8 cellular contexts compared by ENCODE assay signal in the genomic region with DNA sequence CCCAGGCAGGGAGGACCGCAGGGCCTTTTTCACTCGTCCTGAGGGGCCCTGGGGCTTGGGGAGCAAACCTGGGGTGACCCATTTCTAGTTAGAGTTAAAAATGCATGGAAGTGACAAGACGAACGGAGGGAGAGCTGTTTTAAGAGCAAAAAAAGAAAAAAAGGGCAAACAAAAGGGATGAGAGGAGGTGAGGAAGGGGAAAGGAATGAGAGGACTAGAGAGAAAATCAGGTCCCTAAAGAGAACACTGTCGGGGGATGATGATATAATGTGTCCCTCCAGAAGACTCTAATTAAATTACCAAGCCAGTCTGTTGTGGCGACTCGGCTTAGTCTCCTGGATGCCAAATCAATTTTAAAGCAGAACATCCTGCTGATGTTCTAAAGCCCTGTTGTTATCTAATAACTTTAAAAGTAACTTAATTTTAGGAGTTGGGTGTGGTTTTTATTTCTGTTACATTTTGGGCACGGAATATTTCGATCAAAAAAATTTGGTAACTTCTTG.
DNase-seq lines count a peak whose midpoint lies in the region; TF ChIP-seq lines count a peak whose summit lies in the region.

No MANE protein-coding gene starts in this region.

- no peak for TF ChIP-seq CTCF in WI38 (IDR thresholded peaks at IDR 0.05; ENCODE audit: low read depth, low read length)
- TF ChIP-seq CTCF in GM20000 (IDR thresholded peaks at IDR 0.05; ENCODE audit: extremely low read depth, missing control alignments): no peak

- H3K27me3 ChIP-seq in iPS-15b (ENCODE audit: control insufficient read depth, insufficient read depth, low read length): no peaks in the 10 kb centered on the region
- no peaks in the 10 kb centered on the region for H3K27me3 ChIP-seq in subcutaneous abdominal adipose tissue (ENCODE audit: control insufficient read depth in 5 of 5, insufficient read depth in 4 of 5, low read length in 5 of 5)

- peaks cover 2% of the 10 kb centered on the region for H3K36me3 Mint-ChIP-seq in T-helper 2 cell treated with Interferon-gamma antibody and Interleukin-4, amounts not matched to agents 5 μg/mL and 100 μg/mL, for 36 hours (ENCODE audit: low read depth)

- peak overlapping the region; percentile 93 for H3K4me3 Mint-ChIP-seq in T-helper 2 cell treated with Interferon-gamma antibody and Interleukin-4, amounts not matched to agents 5 μg/mL and 100 μg/mL, for 36 hours

- peaks cover 33% of the 10 kb centered on the region for H3K4me1 Mint-ChIP-seq in T-helper 2 cell treated with Interferon-gamma antibody and Interleukin-4, amounts not matched to agents 5 μg/mL and 100 μg/mL, for 36 hours (ENCODE audit: low read depth)

- no peaks in the 10 kb centered on the region for H3K36me3 ChIP-seq in iPS-15b (ENCODE audit: control insufficient read depth, insufficient read depth, low read length)
- no peaks in the 10 kb centered on the region for H3K36me3 ChIP-seq in subcutaneous abdominal adipose tissue (ENCODE audit: control insufficient read depth in 5 of 5, insufficient read depth in 5 of 5, low read length in 5 of 5)

- no peaks in the 10 kb centered on the region for H3K9me3 Mint-ChIP-seq in T-helper 2 cell treated with Interferon-gamma antibody and Interleukin-4, amounts not matched to agents 5 μg/mL and 100 μg/mL, for 36 hours

- H3K4me1 ChIP-seq in iPS-15b (ENCODE audit: control insufficient read depth, insufficient read depth, low read length) (peaks cover 13% of the 10 kb centered on the region), subcutaneous abdominal adipose tissue (ENCODE audit: control insufficient read depth in 5 of 5, insufficient read depth in 5 of 5, low read length in 5 of 5) (peaks cover 3 to 50% (median 43%) of the 10 kb centered on the region in 5 donors)

- H3K9me3 ChIP-seq in iPS-15b (ENCODE audit: control insufficient read depth, insufficient read depth, low read length): no peaks in the 10 kb centered on the region
- no peaks in the 10 kb centered on the region for H3K9me3 ChIP-seq in subcutaneous abdominal adipose tissue (ENCODE audit: control insufficient read depth in 5 of 5, low read length in 5 of 5)

- H3K27me3 Mint-ChIP-seq in T-helper 2 cell treated with Interferon-gamma antibody and Interleukin-4, amounts not matched to agents 5 μg/mL and 100 μg/mL, for 36 hours (ENCODE audit: low read depth): no peaks in the 10 kb centered on the region

- H3K9ac ChIP-seq in iPS-15b (ENCODE audit: low read depth, low read length) (peak overlapping the region; percentile 93), subcutaneous abdominal adipose tissue (ENCODE audit: low read length in 5 of 5) (peak overlapping the region; percentile 83 to 99 (median 94))

- H3K27ac ChIP-seq in subcutaneous abdominal adipose tissue (ENCODE audit: low read depth, low read length): peak overlapping the region; percentile 100

- H3K4me3 ChIP-seq in WI38 (ENCODE audit: low read depth, low read length) (peak overlapping the region; percentile 90), iPS-15b (ENCODE audit: low read depth, low read length) (peak overlapping the region; percentile 95), subcutaneous abdominal adipose tissue (ENCODE audit: low read depth in 1 of 5, low read length in 5 of 5) (peak overlapping the region; percentile 67 to 99 (median 93))

- H3K27ac Mint-ChIP-seq in T-helper 2 cell treated with Interferon-gamma antibody and Interleukin-4, amounts not matched to agents 5 μg/mL and 100 μg/mL, for 36 hours: peak overlapping the region; percentile 46

- no peak for DNase-seq in T-helper 2 cell treated with Interferon-gamma antibody and Interleukin-4, amounts not matched to agents 5 μg/mL and 100 μg/mL, for 36 hours (ENCODE audit: low spot score)
- DNase-seq in T-helper 2 cell (no peak), ecto neural progenitor cell (ENCODE audit: low spot score) (no peak), GM20000 (ENCODE audit: low spot score) (no peak)
- DNase-seq in stimulated activated CD8-positive, alpha-beta memory T cell treated with anti-CD3 and anti-CD28 coated beads, Interleukin-4, amount 100 ng/mL, for 48 hours: no peak
